Comparison of ENCODE assay signal across 9 cellular contexts in the genomic region with DNA sequence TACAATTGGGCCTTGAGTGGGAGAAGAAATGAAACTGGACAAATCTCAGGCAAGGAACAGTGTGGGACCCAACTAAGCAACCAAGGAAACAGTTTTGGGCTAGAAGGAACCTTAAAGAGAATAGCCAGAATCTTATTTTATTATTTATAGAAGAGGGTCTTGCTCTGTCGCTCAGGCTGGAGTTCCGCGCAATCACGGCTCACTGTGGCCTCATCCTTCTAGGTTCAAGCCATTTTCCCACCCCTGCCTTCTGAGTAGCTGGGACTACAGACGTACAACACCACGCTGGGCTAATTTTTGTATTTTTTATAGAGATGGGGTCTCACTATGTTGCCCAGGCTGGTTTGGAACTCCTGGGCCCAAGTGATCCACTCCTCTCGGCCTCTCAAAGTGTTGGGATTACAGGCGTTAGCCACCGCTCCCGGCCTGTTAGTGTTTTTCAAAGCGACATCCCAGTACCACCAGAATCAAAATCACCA. TPM values are rescaled to one million over a fixed set of nuclear protein-coding genes. Genes with fewer than 3 reads are reported as not detected.
DNase-seq lines count a peak whose midpoint lies in the region; ATAC-seq and TF ChIP-seq lines count a peak whose summit lies in the region.
"Had no signal": no experiment of that assay in that cellular context is flagged by ENCODE, and none has a peak within 500 bp of the region (broad histone marks: within the 10 kb centered on the region; RNA-seq: fewer than 3 reads in every experiment).

No MANE protein-coding gene starts in this region.

- H3K36me3 Mint-ChIP-seq in mesothelial cell of epicardium = peaks cover 2% of the 10 kb centered on the region

- no peaks in the 10 kb centered on the region for H3K27me3 Mint-ChIP-seq in mesothelial cell of epicardium (ENCODE audit: low read depth)

- 95 to 97% (median 96%) methylated on average over 11 of the region's 11 CpGs for whole genome bisulfite sequencing in heart left ventricle, 4 donors

- H3K4me1 ChIP-seq in heart left ventricle = peaks cover 0 to 58% (median 38%) of the 10 kb centered on the region in 12 donors
- peaks cover 48% of the 10 kb centered on the region for H3K4me1 ChIP-seq in vagina

- H3K9me3 ChIP-seq in heart left ventricle = no peaks in the 10 kb centered on the region
- no peaks in the 10 kb centered on the region for H3K9me3 ChIP-seq in vagina

- H3K27ac Mint-ChIP-seq in mesothelial cell of epicardium = no peak overlapping the region

- H3K36me3 ChIP-seq in heart left ventricle (peaks cover 0 to 2% (median 0%) of the 10 kb centered on the region in 9 donors), vagina (no peaks in the 10 kb centered on the region)

- H3K27me3 ChIP-seq in heart left ventricle (no peaks in the 10 kb centered on the region), vagina (no peaks in the 10 kb centered on the region)

- H3K4me3 ChIP-seq in heart left ventricle (peak overlapping the region in 9 of 12 donors; percentile 53 to 71 (median 56)), astrocyte of the cerebellum (ENCODE audit: low read depth, low read length) (peak overlapping the region; percentile 48), vagina (peak overlapping the region; percentile 49 to 53)

- H3K4me1 Mint-ChIP-seq in mesothelial cell of epicardium = peaks cover 22% of the 10 kb centered on the region

- no peak for TF ChIP-seq POLR2A in heart left ventricle (IDR thresholded peaks at IDR 0.05)
- no peak for TF ChIP-seq POLR2A in vagina (IDR thresholded peaks at IDR 0.05)

- in situ Hi-C loops in astrocyte of the cerebellum (cut with HindIII; ENCODE audit: low sequenced_read_pairs) = no loop called here

- peaks cover 3% of the 10 kb centered on the region for H3K9me3 Mint-ChIP-seq in mesothelial cell of epicardium

- ATAC-seq in heart left ventricle (no peak), Right ventricle myocardium superior (ENCODE audit: poor library complexity) (no peak)

- intact Hi-C loops in heart left ventricle (cut with DNase I) (loop anchor here in 1 of 10 donors (10.0 kb wide), 1 partner anchor 61 kb away; no protein-coding TSS in a partner anchor), Right ventricle myocardium superior (cut with DNase I) (no loop called here), vagina (cut with DNase I) (no loop called here)

- peak overlapping the region in 6 of 12 donors; percentile 52 to 85 (median 67) for H3K27ac ChIP-seq in heart left ventricle
- peak overlapping the region; percentile 86 for H3K27ac ChIP-seq in vagina

- H3K4me3 Mint-ChIP-seq in mesothelial cell of epicardium = peak overlapping the region; percentile 66

- no peak for TF ChIP-seq CTCF in heart left ventricle (IDR thresholded peaks at IDR 0.05)
- TF ChIP-seq CTCF in astrocyte of the cerebellum (IDR thresholded peaks at IDR 0.05; ENCODE audit: low read depth, low read length, missing control alignments) = no peak
- TF ChIP-seq CTCF in mesothelial cell of epicardium (IDR thresholded peaks at IDR 0.05; ENCODE audit: unreplicated experiment) = no peak
- TF ChIP-seq CTCF in vagina (IDR thresholded peaks at IDR 0.05) = no peak

- DNase-seq in heart left ventricle (no peak), Right ventricle myocardium superior (no peak), astrocyte of the cerebellum (ENCODE audit: low read depth) (no peak), mesothelial cell of epicardium (ENCODE audit: low spot score in 2 of 2, unreplicated experiment in 2 of 2) (no peak), vagina (ENCODE audit: extremely low spot score in 2 of 2) (no peak), GM19240 (ENCODE audit: insufficient read length, low spot score) (no peak), NCI-H1105 (lab: John Stamatoyannopoulos, UW) (no peak), OCI-M1 (lab: John Stamatoyannopoulos, UW) (no peak)

RNA-seq across cellular contexts. Expression of gene WDR76, which starts 0.7 kb away (rescaled TPM):
- total RNA-seq in heart left ventricle = 1 to 10 TPM in 7 of 9 donors, under 1 TPM in 2; 0.52 to 7.4 (median 1.3) TPM
- 1 to 10 TPM in 1 of 2 donors, under 1 TPM in 1; 0.69 to 2.9 TPM for polyA plus RNA-seq in heart left ventricle
- total RNA-seq in Right ventricle myocardium superior = 1.6 TPM
- 7.8 to 8.0 TPM (median 7.8 TPM) in 3 replicates for total RNA-seq in mesothelial cell of epicardium
- 3.4 TPM for total RNA-seq in vagina

RNA-seq across cellular contexts. Expression of gene MFAP1, which starts 1.6 kb away (rescaled TPM):
- total RNA-seq in heart left ventricle = 10 to 100 TPM; 13.2 to 22.3 (median 20.2) TPM
- 10 to 100 TPM; 13.7 to 35.5 TPM for polyA plus RNA-seq in heart left ventricle
- 16.9 TPM for total RNA-seq in Right ventricle myocardium superior
- 27.7 to 31.2 TPM (median 30.9 TPM) in 3 replicates for total RNA-seq in mesothelial cell of epicardium
- total RNA-seq in vagina = 13.5 TPM

RNA-seq across cellular contexts. Expression of gene HYPK, which starts 25.7 kb away (rescaled TPM):
- total RNA-seq in heart left ventricle (10 to 100 TPM; 10.3 to 16.5 (median 13.6) TPM), Right ventricle myocardium superior (9.4 TPM), mesothelial cell of epicardium (15.6 to 21.3 TPM (median 18.6 TPM) in 3 replicates), vagina (44.9 TPM)
- polyA plus RNA-seq in heart left ventricle = 10 to 100 TPM; 42.9 to 56.5 TPM

RNA-seq across cellular contexts. Expression of gene SERINC4, which starts 26.0 kb away (rescaled TPM):
- total RNA-seq in heart left ventricle (under 1 TPM in 8 of 9 donors, not detected in 1; 0.14 to 0.37 (median 0.31) TPM), Right ventricle myocardium superior (0.19 TPM), mesothelial cell of epicardium (0.09 to 0.20 TPM (median 0.18 TPM) in 3 replicates), vagina (not detected)
- polyA plus RNA-seq in heart left ventricle = under 1 TPM; 0.25 to 0.42 TPM
- total RNA-seq: liver had no signal

RNA-seq across cellular contexts. Expression of gene SERF2, which starts 33.9 kb away (rescaled TPM):
- 1,000 to 10,000 TPM in 3 of 9 donors, 100 to 1,000 TPM in 6; 705 to 1,199 (median 843) TPM for total RNA-seq in heart left ventricle
- polyA plus RNA-seq in heart left ventricle = 1,000 to 10,000 TPM; 1,530 to 4,156 TPM
- 1,060 TPM for total RNA-seq in Right ventricle myocardium superior
- total RNA-seq in mesothelial cell of epicardium = 539 to 557 TPM (median 540 TPM) in 3 replicates
- total RNA-seq in vagina = 564 TPM
